8 cellular contexts compared by ENCODE assay signal in the genomic region with DNA sequence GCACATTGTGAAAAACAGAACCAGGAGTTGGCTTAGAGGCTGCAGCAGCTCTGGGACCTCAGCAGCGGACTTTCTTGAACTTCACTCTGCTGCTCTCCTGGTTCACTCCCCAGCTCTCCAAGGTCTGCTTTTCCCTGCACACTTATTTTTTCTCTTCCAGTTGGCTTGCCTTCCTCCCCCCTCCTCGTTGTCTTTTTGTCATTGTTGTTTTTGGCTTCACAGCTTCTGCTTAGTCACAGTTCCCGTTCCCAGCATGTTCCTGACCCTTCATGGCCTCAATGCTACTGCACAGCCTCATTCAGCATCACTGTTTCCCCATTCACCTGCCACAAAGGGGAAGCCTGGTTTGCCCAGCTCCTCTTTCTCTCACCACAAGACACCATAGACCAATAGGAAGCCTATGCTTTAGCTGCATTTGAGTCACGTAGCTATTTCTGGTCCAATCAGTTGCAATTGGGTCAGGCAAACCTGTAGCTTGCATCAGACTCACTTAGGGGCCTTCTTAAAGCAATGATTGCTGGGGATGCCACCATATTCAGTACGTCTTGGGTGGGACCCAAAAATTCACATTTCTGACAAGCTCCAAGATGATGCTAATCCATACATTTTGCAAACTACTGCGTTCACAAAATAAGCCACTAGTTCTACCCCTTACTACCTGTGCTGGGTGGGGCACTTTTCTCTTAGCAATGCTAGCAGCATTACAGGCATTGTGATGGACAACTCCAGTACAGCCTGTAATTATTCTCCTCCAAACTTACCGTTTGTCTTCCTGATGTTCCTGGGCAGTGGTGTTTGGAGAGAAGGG. TPM values are rescaled to one million over a fixed set of nuclear protein-coding genes. Genes with fewer than 3 reads are reported as not detected.
DNase-seq lines count a peak whose midpoint lies in the region; ATAC-seq and TF ChIP-seq lines count a peak whose summit lies in the region.

No MANE protein-coding gene starts in this region.

- H3K14ac ChIP-seq in IMR-90 (replicated peaks; ENCODE audit: low read depth, low read length), result no peak overlapping the region

- H2AK9ac ChIP-seq in IMR-90 (replicated peaks; ENCODE audit: low read depth, low read length, poor library complexity), result no peak overlapping the region

- H2BK120ac ChIP-seq in IMR-90 (ENCODE audit: low read depth, low read length), result no peak overlapping the region
- H2BK120ac ChIP-seq in mesendoderm (ENCODE audit: low read depth, low read length), result no peak overlapping the region

- H3K4me3 ChIP-seq in IMR-90 (ENCODE audit: insufficient read depth, low read depth, low read length), result no peak overlapping the region
- no peak overlapping the region for H3K4me3 ChIP-seq in mesendoderm (ENCODE audit: low read length)

- H3K36me3 ChIP-seq in IMR-90 (ENCODE audit: control insufficient read depth, insufficient read depth, low read length) (no peaks in the 10 kb centered on the region), mesendoderm (ENCODE audit: control insufficient read depth, insufficient read depth, low read length) (no peaks in the 10 kb centered on the region)

- no peak overlapping the region for H2AK5ac ChIP-seq in IMR-90 (ENCODE audit: low read depth, low read length)
- no peak overlapping the region for H2AK5ac ChIP-seq in mesendoderm (ENCODE audit: low read length)

- H4K5ac ChIP-seq in IMR-90 (ENCODE audit: low read depth, low read length) (no peak overlapping the region), mesendoderm (ENCODE audit: low read length) (no peak overlapping the region)

- H3K9me3 ChIP-seq in IMR-90 (ENCODE audit: control insufficient read depth, insufficient read depth, low read length), result no peaks in the 10 kb centered on the region

- no peak overlapping the region for H4K91ac ChIP-seq in IMR-90 (ENCODE audit: insufficient read depth, low read depth, low read length)

- H3K27ac Mint-ChIP-seq in activated naive CD4-positive, alpha-beta T cell treated with anti-CD3 and anti-CD28 coated beads, Interleukin-2, amount 50 U/mL, for 72 hours, result peak overlapping the region in 1 of 2 donors; percentile 56
- H3K27ac Mint-ChIP-seq in immature natural killer cell, result peak overlapping the region in 1 of 6 donors; percentile 70

- no peak overlapping the region for H2BK15ac ChIP-seq in IMR-90 (ENCODE audit: low read depth, low read length)
- no peak overlapping the region for H2BK15ac ChIP-seq in mesendoderm (replicated peaks; ENCODE audit: low read depth)

- H2BK5ac ChIP-seq in IMR-90 (ENCODE audit: low read depth, low read length, poor library complexity, severe bottlenecking), result no peak overlapping the region
- H2BK5ac ChIP-seq in mesendoderm (ENCODE audit: low read length), result no peak overlapping the region

- peaks cover 1 to 7% (median 5%) of the 10 kb centered on the region in 3 donors for H3K27me3 Mint-ChIP-seq in immature natural killer cell (ENCODE audit: low read depth in 3 of 3)

- in situ Hi-C loops in IMR-90 (cut with MboI; ENCODE audit: low sequenced_read_pairs), result no loop called here

- H3K79me1 ChIP-seq in IMR-90 (ENCODE audit: low read depth in 1 of 2, low read length in 2 of 2), result no peaks in the 10 kb centered on the region
- H3K79me1 ChIP-seq in mesendoderm (ENCODE audit: low read length), result no peaks in the 10 kb centered on the region

- peak overlapping the region in 2 of 5 donors; percentile 18 to 54 for H3K4me3 Mint-ChIP-seq in immature natural killer cell

- ATAC-seq in GM21381 (IDR thresholded peaks at IDR 0.05; ENCODE audit: unreplicated experiment) (peak; percentile 49), IMR-90 (ENCODE audit: low read depth) (peak; percentile 56)
- peak; percentile 73 to 90 for ATAC-seq in activated naive CD4-positive, alpha-beta T cell treated with anti-CD3 and anti-CD28 coated beads, Interleukin-2, amount 50 U/mL, for 72 hours

- H4K20me1 ChIP-seq in IMR-90 (ENCODE audit: insufficient read depth, low read length), result no peaks in the 10 kb centered on the region

- intact Hi-C loops in IMR-90 (cut with micrococcal nuclease), result no loop called here

- no peak for TF ChIP-seq POLR2A in IMR-90 (IDR thresholded peaks at IDR 0.05; ENCODE audit: low read depth, low read length)

- no peak overlapping the region for H2AFZ ChIP-seq in IMR-90 (replicated peaks; ENCODE audit: low read length, poor library complexity)

- 43% methylated on average over 3 of the region's 7 CpGs; no CpG with 5 or more reads in 1 of the 2 experiments for WGBS in IMR-90 (ENCODE audit: extremely low coverage in 2 of 2, insufficient read length in 1 of 2), 2 experiments
- WGBS in mesendoderm (ENCODE audit: extremely low coverage, insufficient coverage, low lambda C conversion rate), result no CpG with 5 or more reads among the region's 7 CpGs

- H2BK20ac ChIP-seq in IMR-90 (ENCODE audit: low read depth, low read length), result no peak overlapping the region

- peaks cover 23% of the 10 kb centered on the region for H3K27me3 ChIP-seq in IMR-90 (ENCODE audit: control insufficient read depth, insufficient read depth, low read length)
- no peaks in the 10 kb centered on the region for H3K27me3 ChIP-seq in mesendoderm (ENCODE audit: insufficient read depth, low read length, poor library complexity)

- no peaks in the 10 kb centered on the region for H3K9me3 Mint-ChIP-seq in activated naive CD4-positive, alpha-beta T cell treated with anti-CD3 and anti-CD28 coated beads, Interleukin-2, amount 50 U/mL, for 72 hours
- no peaks in the 10 kb centered on the region for H3K9me3 Mint-ChIP-seq in immature natural killer cell

- H3K56ac ChIP-seq in IMR-90 (ENCODE audit: extremely low read depth, insufficient read depth, low read length), result no peak overlapping the region
- no peak overlapping the region for H3K56ac ChIP-seq in mesendoderm (ENCODE audit: low read length)

- H4K8ac ChIP-seq in IMR-90 (ENCODE audit: low read depth in 2 of 2, low read length in 2 of 2), result no peak overlapping the region
- no peak overlapping the region for H4K8ac ChIP-seq in mesendoderm (ENCODE audit: low read depth, low read length)

- dilution Hi-C loops in IMR-90 (cut with HindIII; ENCODE audit: low sequenced_read_pairs, unreplicated experiment), result no loop called here

- H3K18ac ChIP-seq in IMR-90 (ENCODE audit: low read depth, low read length) (no peak overlapping the region), mesendoderm (ENCODE audit: low read length) (no peak overlapping the region)

- no TSS peak for BruUV-seq in IMR-90 (replicated peaks; lab: Mats Ljungman, UMichigan)

- H3K23ac ChIP-seq in IMR-90 (ENCODE audit: low read depth, low read length) (no peak overlapping the region), mesendoderm (ENCODE audit: low read length) (no peak overlapping the region)

- H3K27ac ChIP-seq in IMR-90 (ENCODE audit: insufficient read depth, low read length) (no peak overlapping the region), mesendoderm (ENCODE audit: low read depth, low read length) (no peak overlapping the region)

- no peaks in the 10 kb centered on the region for H3K36me3 Mint-ChIP-seq in activated naive CD4-positive, alpha-beta T cell treated with anti-CD3 and anti-CD28 coated beads, Interleukin-2, amount 50 U/mL, for 72 hours
- H3K36me3 Mint-ChIP-seq in immature natural killer cell, result no peaks in the 10 kb centered on the region

- H3K4ac ChIP-seq in IMR-90 (ENCODE audit: low read depth, low read length) (no peak overlapping the region), mesendoderm (ENCODE audit: low read depth, low read length) (no peak overlapping the region)

- POLR2A ChIA-PET in IMR-90 (lab: Charles Lee; ENCODE audit: unreplicated experiment) (no interaction called here), GM10248 (lab: Yijun Ruan, JAX) (interaction anchor here (2.1 kb wide), 1 partner anchor 19 kb away, joined by 17 read pairs; a partner anchor contains a TSS)

- no peak for TF ChIP-seq RAD21 in IMR-90 (IDR thresholded peaks at IDR 0.05; ENCODE audit: low read length)

- peaks cover 4% of the 10 kb centered on the region for H3K4me1 ChIP-seq in IMR-90 (ENCODE audit: control insufficient read depth, insufficient read depth, low read length)
- H3K4me1 ChIP-seq in mesendoderm (ENCODE audit: control insufficient read depth, low read depth, low read length), result no peaks in the 10 kb centered on the region

- DNase-seq in Ammon's horn (ENCODE audit: low spot score), result peak; percentile 72
- DNase-seq in IMR-90, result peak; percentile 69
- DNase-seq in activated naive CD4-positive, alpha-beta T cell treated with anti-CD3 and anti-CD28 coated beads, Interleukin-2, amount 50 U/mL, for 72 hours (ENCODE audit: low spot score in 2 of 2), result no peak
- DNase-seq in left kidney (ENCODE audit: low read depth, low spot score), result peak; percentile 15
- DNase-seq in immature natural killer cell, result no peak
- DNase-seq in GM10248 (ENCODE audit: extremely low spot score), result no peak
- DNase-seq in mesendoderm, result no peak

- peaks cover 0 to 2% of the 10 kb centered on the region in 2 donors for H3K4me1 Mint-ChIP-seq in immature natural killer cell

- H3K9me1 ChIP-seq in IMR-90 (ENCODE audit: insufficient read depth, low read length), result no peaks in the 10 kb centered on the region

- H3K9ac ChIP-seq in IMR-90 (ENCODE audit: low read depth, low read length), result no peak overlapping the region
- H3K9ac ChIP-seq in mesendoderm (ENCODE audit: low read length), result no peak overlapping the region

- H3K79me2 ChIP-seq in mesendoderm (ENCODE audit: control insufficient read depth, insufficient read depth, low read length), result no peaks in the 10 kb centered on the region

- TF ChIP-seq CTCF in IMR-90 (conservative IDR thresholded peaks at IDR 0.05; ENCODE audit: low read depth, low read length), result no peak
- TF ChIP-seq CTCF in GM10248 (IDR thresholded peaks at IDR 0.05; ENCODE audit: control extremely low read depth, extremely low read depth, low read depth, missing control alignments), result no peak

- H3K4me2 ChIP-seq in IMR-90 (ENCODE audit: low read depth, low read length) (no peak overlapping the region; the same call in 1 of the 2 replicates), mesendoderm (ENCODE audit: low read length) (no peak overlapping the region)

- CTCF ChIA-PET in IMR-90 (lab: Yijun Ruan, JAX) (no interaction called here), GM10248 (lab: Yijun Ruan, JAX) (interaction anchor here (0.9 to 1.5 kb wide), 4 partner anchors 13 to 159 kb away, joined by 3 to 4 read pairs (median 4); no protein-coding TSS in a partner anchor)

RNA-seq across cellular contexts. Expression of a gene that starts 7.8 kb away (rescaled TPM):
- 25.0 and 26.3 TPM in 2 replicates for total RNA-seq in IMR-90 (2012; rRNA removed)
- polyA plus RNA-seq in IMR-90 (2012; rRNA removed) (30.0 and 38.4 TPM in 2 replicates), immature natural killer cell (10 to 100 TPM; 38.3 to 79.9 (median 43.9) TPM)
- polyA plus RNA-seq in IMR-90 (2012; cell fraction: cytosol; rRNA removed), result 23.3 and 33.8 TPM in 2 replicates
- polyA plus RNA-seq in IMR-90 (2012; cell fraction: nucleus; rRNA removed; ENCODE audit: low replicate concordance), result 11.4 and 14.4 TPM in 2 replicates
- total RNA-seq in activated naive CD4-positive, alpha-beta T cell treated with anti-CD3 and anti-CD28 coated beads, Interleukin-2, amount 50 U/mL, for 72 hours, result 1 to 10 TPM; 4.8 to 6.2 TPM
- polyA plus RNA-seq in mesendoderm (2013, experiment 1 of 2), result 7.2 TPM
- polyA plus RNA-seq in mesendoderm (2013, experiment 2 of 2), result 7.5 TPM

RNA-seq across cellular contexts. Expression of a gene that starts 18.3 kb away (rescaled TPM):
- total RNA-seq in IMR-90 (2012; rRNA removed), result 5.7 and 5.8 TPM in 2 replicates
- polyA plus RNA-seq in IMR-90 (2012; rRNA removed) (1.4 and 1.8 TPM in 2 replicates), immature natural killer cell (10 to 100 TPM in 1 of 3 donors, 1 to 10 TPM in 2; 3.0 to 14.7 (median 7.6) TPM)
- polyA plus RNA-seq in IMR-90 (2012; cell fraction: cytosol; rRNA removed), result 0.41 and 0.57 TPM in 2 replicates
- 0.65 and 2.1 TPM in 2 replicates for polyA plus RNA-seq in IMR-90 (2012; cell fraction: nucleus; rRNA removed; ENCODE audit: low replicate concordance)
- 10 to 100 TPM; 40.0 to 70.7 TPM for total RNA-seq in activated naive CD4-positive, alpha-beta T cell treated with anti-CD3 and anti-CD28 coated beads, Interleukin-2, amount 50 U/mL, for 72 hours
- polyA plus RNA-seq in mesendoderm (2013, experiment 1 of 2), result 1.1 TPM
- polyA plus RNA-seq in mesendoderm (2013, experiment 2 of 2), result 0.71 TPM

Comparison
In these comparisons a context has a peak if more than half of its experiments do, and no peak if none do; other contexts are left out.
1. DNase-seq: peak in Ammon's horn (single experiment), IMR-90 (single experiment) and left kidney (single experiment); none in activated naive CD4-positive, alpha-beta T cell treated with anti-CD3 and anti-CD28 coated beads, Interleukin-2, amount 50 U/mL, for 72 hours (0 of 2), immature natural killer cell (0 of 3), GM10248 (single experiment) and mesendoderm (single experiment).
2. Peak in every context shown above with its lines, with median percentiles within 50 percentile points of each other: ATAC-seq.